ENCODE assay signal across 27 cellular contexts in the genomic region with DNA sequence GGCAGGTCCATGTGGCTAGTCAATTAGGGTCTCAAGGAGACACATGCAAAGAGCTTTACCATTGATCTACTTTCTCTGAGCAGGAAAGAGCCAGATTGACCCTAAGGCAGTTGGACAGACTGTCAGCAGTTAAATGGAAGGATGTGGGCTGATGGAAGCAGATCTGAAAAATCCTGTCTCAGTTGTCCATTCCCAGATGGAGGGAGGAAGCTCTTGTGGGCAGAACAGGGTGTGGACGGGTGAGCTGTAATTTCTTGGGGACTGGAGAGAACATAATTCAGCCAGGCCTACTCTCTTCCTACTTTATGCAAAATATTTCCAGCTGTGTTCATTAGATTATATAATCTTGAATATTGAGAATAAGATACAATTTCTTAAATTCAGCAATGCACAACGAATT.
"Had no signal": no experiment of that assay in that cellular context is flagged by ENCODE, and none has a peak within 500 bp of the region (broad histone marks: within the 10 kb centered on the region; RNA-seq: fewer than 3 reads in every experiment).

No MANE protein-coding gene starts in this region.

- H3K36me3 ChIP-seq: ascending aorta, cardiac muscle cell, MG63 had no signal

- H3K4me1 Mint-ChIP-seq: activated CD4-positive, alpha-beta T cell treated with anti-CD3 and anti-CD28 coated beads, Interleukin-2, amount 10 ng/mL, durations not matched to agents 24 days and 14 days; activated CD8-positive, alpha-beta memory T cell treated with anti-CD3 and anti-CD28 coated beads, Interleukin-2, amount 10 ng/mL, durations not matched to agents 7 days and 5 days; activated naive CD8-positive, alpha-beta T cell treated with anti-CD3 and anti-CD28 coated beads, Interleukin-2, amount 50 U/mL, for 24 hours; T-helper 17 cell; WTC11 had no signal

- H3K4me1 ChIP-seq: ascending aorta, body of pancreas had no signal

- DNase-seq: activated CD4-positive, alpha-beta T cell treated with anti-CD3 and anti-CD28 coated beads, Interleukin-2, amount 10 ng/mL, durations not matched to agents 24 days and 14 days; activated CD4-positive, alpha-beta T cell treated with anti-CD3 and anti-CD28 coated beads, Interleukin-2, amount 50 U/mL, for 48 hours; activated CD4-positive, CD25-positive, alpha-beta regulatory T cell treated with anti-CD3 and anti-CD28 coated beads, Interleukin-2, amount 50 U/mL, for 72 hours; activated CD8-positive, alpha-beta memory T cell treated with anti-CD3 and anti-CD28 coated beads, Interleukin-2, amount 10 ng/mL, durations not matched to agents 7 days and 5 days; activated effector memory CD4-positive, alpha-beta T cell treated with Interleukin-2 at 50 U/mL for 16 hours; activated naive CD4-positive, alpha-beta T cell; activated naive CD8-positive, alpha-beta T cell treated with anti-CD3 and anti-CD28 coated beads, Interleukin-2, amount 50 U/mL, for 24 hours; activated T-cell treated with anti-CD3 and anti-CD28 coated beads, Interleukin-2, amount 50 U/mL, for 24 hours; amniotic stem cell; body of pancreas; KG1; MG63; MV-4-11; NCI-H1092 treated with DMSO at 0.1 percent for 48 hours; NCI-H1417 treated with DMSO at 0.1 percent for 48 hours; NCI-H1694; NCI-H2029; NCI-H2107; NCI-H510A treated with DMSO at 0.1 percent for 48 hours; SHP77 treated with DMSO at 0.1 percent for 48 hours; T-helper 17 cell; T-helper 9 cell had no signal

- H3K4me3 Mint-ChIP-seq: activated CD4-positive, alpha-beta T cell treated with anti-CD3 and anti-CD28 coated beads, Interleukin-2, amount 10 ng/mL, durations not matched to agents 24 days and 14 days; activated CD8-positive, alpha-beta memory T cell treated with anti-CD3 and anti-CD28 coated beads, Interleukin-2, amount 10 ng/mL, durations not matched to agents 7 days and 5 days; activated naive CD8-positive, alpha-beta T cell treated with anti-CD3 and anti-CD28 coated beads, Interleukin-2, amount 50 U/mL, for 24 hours; activated T-cell treated with anti-CD3 and anti-CD28 coated beads, Interleukin-2, amount 50 U/mL, for 24 hours; activated T-helper 1 cell treated with anti-CD3 and anti-CD28 coated beads, Interleukin-12 subunit alpha, Interleukin-12 subunit beta, Interleukin-2, Interleukin-4 antibody, amounts not matched to agents 30 ng/mL and 10 ng/mL and 1 ng/mL, durations not matched to agents 14 hours and 24 hours and 36 hours; T-helper 17 cell; WTC11 had no signal

- H3K27me3 ChIP-seq: ascending aorta, body of pancreas, cardiac muscle cell, MG63 had no signal

- H3K27ac Mint-ChIP-seq: activated CD4-positive, alpha-beta T cell treated with anti-CD3 and anti-CD28 coated beads, Interleukin-2, amount 10 ng/mL, durations not matched to agents 24 days and 14 days; activated CD8-positive, alpha-beta memory T cell treated with anti-CD3 and anti-CD28 coated beads, Interleukin-2, amount 10 ng/mL, durations not matched to agents 7 days and 5 days; activated naive CD4-positive, alpha-beta T cell treated with anti-CD3 and anti-CD28 coated beads, Interleukin-2, amount 50 U/mL, for 72 hours; activated naive CD8-positive, alpha-beta T cell treated with anti-CD3 and anti-CD28 coated beads, Interleukin-2, amount 50 U/mL, for 24 hours; activated T-cell treated with anti-CD3 and anti-CD28 coated beads, Interleukin-2, amount 50 U/mL, for 24 hours; activated T-helper 1 cell treated with anti-CD3 and anti-CD28 coated beads, Interleukin-12 subunit alpha, Interleukin-12 subunit beta, Interleukin-2, Interleukin-4 antibody, amounts not matched to agents 30 ng/mL and 10 ng/mL and 1 ng/mL, durations not matched to agents 14 hours and 24 hours and 36 hours; T-helper 17 cell; WTC11 had no signal

- H3K27me3 Mint-ChIP-seq: activated CD4-positive, alpha-beta T cell treated with anti-CD3 and anti-CD28 coated beads, Interleukin-2, amount 10 ng/mL, durations not matched to agents 24 days and 14 days; activated CD8-positive, alpha-beta memory T cell treated with anti-CD3 and anti-CD28 coated beads, Interleukin-2, amount 10 ng/mL, durations not matched to agents 7 days and 5 days; activated T-cell treated with anti-CD3 and anti-CD28 coated beads, Interleukin-2, amount 50 U/mL, for 24 hours; T-helper 17 cell had no signal

- H3K4me3 ChIP-seq: ascending aorta, body of pancreas, cardiac muscle cell, MG63 had no signal

- H3K27ac ChIP-seq: ascending aorta, body of pancreas, cardiac muscle cell had no signal

- H3K36me3 Mint-ChIP-seq: activated CD8-positive, alpha-beta memory T cell treated with anti-CD3 and anti-CD28 coated beads, Interleukin-2, amount 10 ng/mL, durations not matched to agents 7 days and 5 days; activated naive CD4-positive, alpha-beta T cell treated with anti-CD3 and anti-CD28 coated beads, Interleukin-2, amount 50 U/mL, for 72 hours; WTC11 had no signal

- H3K9me3 Mint-ChIP-seq: activated CD4-positive, alpha-beta T cell treated with anti-CD3 and anti-CD28 coated beads, Interleukin-2, amount 10 ng/mL, durations not matched to agents 24 days and 14 days; activated naive CD4-positive, alpha-beta T cell treated with anti-CD3 and anti-CD28 coated beads, Interleukin-2, amount 50 U/mL, for 72 hours; activated naive CD8-positive, alpha-beta T cell treated with anti-CD3 and anti-CD28 coated beads, Interleukin-2, amount 50 U/mL, for 24 hours; activated T-cell treated with anti-CD3 and anti-CD28 coated beads, Interleukin-2, amount 50 U/mL, for 24 hours; activated T-helper 1 cell treated with anti-CD3 and anti-CD28 coated beads, Interleukin-12 subunit alpha, Interleukin-12 subunit beta, Interleukin-2, Interleukin-4 antibody, amounts not matched to agents 30 ng/mL and 10 ng/mL and 1 ng/mL, durations not matched to agents 14 hours and 24 hours and 36 hours; WTC11 had no signal

- ATAC-seq: activated CD8-positive, alpha-beta memory T cell treated with anti-CD3 and anti-CD28 coated beads, Interleukin-2, amount 10 ng/mL, durations not matched to agents 7 days and 5 days; activated naive CD4-positive, alpha-beta T cell treated with anti-CD3 and anti-CD28 coated beads, Interleukin-2, amount 50 U/mL, for 72 hours; activated naive CD8-positive, alpha-beta T cell treated with anti-CD3 and anti-CD28 coated beads, Interleukin-2, amount 50 U/mL, for 24 hours; body of pancreas; T-helper 17 cell; WTC11 had no signal

- H3K9me3 ChIP-seq: ascending aorta, body of pancreas, MG63 had no signal
